In the genomic region with DNA sequence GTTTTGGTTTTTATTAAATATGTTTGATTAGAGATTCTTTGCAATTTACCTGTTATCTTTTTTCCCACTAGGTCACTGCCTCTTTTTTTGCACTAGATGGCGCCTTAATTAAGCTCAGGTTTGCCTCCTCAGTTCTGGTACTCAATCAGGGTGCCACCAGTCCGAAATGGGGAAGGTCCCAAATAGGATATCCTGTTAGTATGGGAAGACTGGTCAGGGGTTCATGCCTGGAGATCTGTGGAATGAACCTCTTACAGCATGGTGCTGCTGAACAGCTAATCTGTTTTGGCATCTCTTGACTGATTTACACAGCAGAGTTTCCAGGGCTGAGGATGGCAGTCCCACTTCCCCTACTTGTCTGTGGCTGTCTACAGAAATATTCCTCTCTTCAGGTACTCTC, we compare ENCODE assay signal across 8 cellular contexts. TPM values are rescaled to one million over a fixed set of nuclear protein-coding genes. Genes with fewer than 3 reads are reported as not detected.
DNase-seq lines count a peak whose midpoint lies in the region; ATAC-seq and TF ChIP-seq lines count a peak whose summit lies in the region.

No MANE protein-coding gene starts in this region.

- no peaks in the 10 kb centered on the region for H3K36me3 Mint-ChIP-seq in activated naive CD4-positive, alpha-beta T cell treated with anti-CD3 and anti-CD28 coated beads, Interleukin-2, amount 50 U/mL, for 72 hours

- no peaks in the 10 kb centered on the region for H3K9me3 Mint-ChIP-seq in activated naive CD4-positive, alpha-beta T cell treated with anti-CD3 and anti-CD28 coated beads, Interleukin-2, amount 50 U/mL, for 72 hours

- no peaks in the 10 kb centered on the region for H3K4me1 ChIP-seq in liver (ENCODE audit: control insufficient read depth in 4 of 4, insufficient read depth in 4 of 4, low read length in 3 of 4)
- H3K4me1 ChIP-seq in uterus: no peaks in the 10 kb centered on the region

- TF ChIP-seq RAD21 in liver (IDR thresholded peaks at IDR 0.05): peak; percentile 67 to 78

- DNase-seq in NCI-H1417 (lab: John Stamatoyannopoulos, UW) (peak in 2 of 3 experiments; percentile 7 to 46), NCI-H1417 treated with DMSO at 0.1 percent for 48 hours (lab: John Stamatoyannopoulos, UW) (no peak), T1000 (lab: John Stamatoyannopoulos, UW) (no peak), uterus (no peak), NCI-H1436 (lab: John Stamatoyannopoulos, UW) (no peak)
- DNase-seq in activated naive CD4-positive, alpha-beta T cell treated with anti-CD3 and anti-CD28 coated beads, Interleukin-2, amount 50 U/mL, for 72 hours (ENCODE audit: low spot score in 2 of 2): no peak

- intact Hi-C loops in uterus (cut with DNase I; ENCODE audit: low total_unique reads): no loop called here

- H3K9me3 ChIP-seq in liver (ENCODE audit: control insufficient read depth in 4 of 4, low read length in 3 of 4) (no peaks in the 10 kb centered on the region), uterus (no peaks in the 10 kb centered on the region)

- 11% methylated on average over 2 of the region's 2 CpGs for WGBS in liver

- H3K27ac ChIP-seq in liver (ENCODE audit: low read depth in 1 of 2, low read length in 2 of 2): no peak overlapping the region
- no peak overlapping the region for H3K27ac ChIP-seq in uterus

- H3K27me3 ChIP-seq in liver (ENCODE audit: control insufficient read depth in 4 of 4, insufficient read depth in 4 of 4, low read length in 3 of 4) (peaks cover 0 to 9% (median 0%) of the 10 kb centered on the region in 4 donors), uterus (peaks cover 0 to 7% of the 10 kb centered on the region in 2 donors)

- TF ChIP-seq CTCF in liver (IDR thresholded peaks at IDR 0.05; ENCODE audit: low read depth, low read length, missing input control): peak; percentile 50
- TF ChIP-seq CTCF in uterus (IDR thresholded peaks at IDR 0.05): peak in 2 of 4 experiments; percentile 35 to 36

- no peak overlapping the region for H3K9ac ChIP-seq in liver (ENCODE audit: low read depth in 1 of 2, low read length in 2 of 2)

- peak; percentile 54 for ATAC-seq in HG02870 (IDR thresholded peaks at IDR 0.05; ENCODE audit: unreplicated experiment)
- ATAC-seq in activated naive CD4-positive, alpha-beta T cell treated with anti-CD3 and anti-CD28 coated beads, Interleukin-2, amount 50 U/mL, for 72 hours: peak; percentile 23 to 53

- H3K36me3 ChIP-seq in liver (ENCODE audit: control insufficient read depth in 4 of 4, insufficient read depth in 3 of 4, low read depth in 1 of 4, low read length in 3 of 4): no peaks in the 10 kb centered on the region
- H3K36me3 ChIP-seq in uterus: no peaks in the 10 kb centered on the region

- H3K4me3 ChIP-seq in liver (ENCODE audit: low read depth in 1 of 3, low read length in 3 of 3) (no peak overlapping the region), uterus (no peak overlapping the region)

- H3K27ac Mint-ChIP-seq in activated naive CD4-positive, alpha-beta T cell treated with anti-CD3 and anti-CD28 coated beads, Interleukin-2, amount 50 U/mL, for 72 hours: peak overlapping the region in 1 of 2 donors; percentile 69

- no peak for TF ChIP-seq POLR2A in uterus (IDR thresholded peaks at IDR 0.05)

TF ChIP-seq in liver, 16 proteins besides CTCF, POLR2A, EP300 and RAD21:
- no peak for TF ChIP-seq ZBTB33 (IDR thresholded peaks at IDR 0.05)
- TF ChIP-seq FOXA2 (IDR thresholded peaks at IDR 0.05): no peak
- no peak for TF ChIP-seq JUND (IDR thresholded peaks at IDR 0.05)
- TF ChIP-seq ATF3 (IDR thresholded peaks at IDR 0.05): no peak
- no peak for TF ChIP-seq YY1 (IDR thresholded peaks at IDR 0.05)
- TF ChIP-seq TAF1 (conservative IDR thresholded peaks at IDR 0.05): no peak
- TF ChIP-seq RXRA (IDR thresholded peaks at IDR 0.05): no peak
- no peak for TF ChIP-seq HNF4G (IDR thresholded peaks at IDR 0.05)
- TF ChIP-seq, protein P1, sequence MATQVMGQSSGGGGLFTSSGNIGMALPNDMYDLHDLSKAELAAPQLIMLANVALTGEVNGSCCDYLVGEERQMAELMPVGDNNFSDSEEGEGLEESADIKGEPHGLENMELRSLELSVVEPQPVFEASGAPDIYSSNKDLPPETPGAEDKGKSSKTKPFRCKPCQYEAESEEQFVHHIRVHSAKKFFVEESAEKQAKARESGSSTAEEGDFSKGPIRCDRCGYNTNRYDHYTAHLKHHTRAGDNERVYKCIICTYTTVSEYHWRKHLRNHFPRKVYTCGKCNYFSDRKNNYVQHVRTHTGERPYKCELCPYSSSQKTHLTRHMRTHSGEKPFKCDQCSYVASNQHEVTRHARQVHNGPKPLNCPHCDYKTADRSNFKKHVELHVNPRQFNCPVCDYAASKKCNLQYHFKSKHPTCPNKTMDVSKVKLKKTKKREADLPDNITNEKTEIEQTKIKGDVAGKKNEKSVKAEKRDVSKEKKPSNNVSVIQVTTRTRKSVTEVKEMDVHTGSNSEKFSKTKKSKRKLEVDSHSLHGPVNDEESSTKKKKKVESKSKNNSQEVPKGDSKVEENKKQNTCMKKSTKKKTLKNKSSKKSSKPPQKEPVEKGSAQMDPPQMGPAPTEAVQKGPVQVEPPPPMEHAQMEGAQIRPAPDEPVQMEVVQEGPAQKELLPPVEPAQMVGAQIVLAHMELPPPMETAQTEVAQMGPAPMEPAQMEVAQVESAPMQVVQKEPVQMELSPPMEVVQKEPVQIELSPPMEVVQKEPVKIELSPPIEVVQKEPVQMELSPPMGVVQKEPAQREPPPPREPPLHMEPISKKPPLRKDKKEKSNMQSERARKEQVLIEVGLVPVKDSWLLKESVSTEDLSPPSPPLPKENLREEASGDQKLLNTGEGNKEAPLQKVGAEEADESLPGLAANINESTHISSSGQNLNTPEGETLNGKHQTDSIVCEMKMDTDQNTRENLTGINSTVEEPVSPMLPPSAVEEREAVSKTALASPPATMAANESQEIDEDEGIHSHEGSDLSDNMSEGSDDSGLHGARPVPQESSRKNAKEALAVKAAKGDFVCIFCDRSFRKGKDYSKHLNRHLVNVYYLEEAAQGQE (IDR thresholded peaks at IDR 0.05): no peak
- no peak for TF ChIP-seq FOXA1 (IDR thresholded peaks at IDR 0.05)
- no peak for TF ChIP-seq GABPA (IDR thresholded peaks at IDR 0.05 in 1 of 2, conservative IDR thresholded peaks at IDR 0.05 in 1 of 2)
- TF ChIP-seq SP1 (IDR thresholded peaks at IDR 0.05): no peak
- no peak for TF ChIP-seq EGR1 (IDR thresholded peaks at IDR 0.05; ENCODE audit: low read depth in 2 of 2)
- no peak for TF ChIP-seq NR2F2 (IDR thresholded peaks at IDR 0.05)
- TF ChIP-seq, protein P2, sequence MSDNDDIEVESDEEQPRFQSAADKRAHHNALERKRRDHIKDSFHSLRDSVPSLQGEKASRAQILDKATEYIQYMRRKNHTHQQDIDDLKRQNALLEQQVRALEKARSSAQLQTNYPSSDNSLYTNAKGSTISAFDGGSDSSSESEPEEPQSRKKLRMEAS (IDR thresholded peaks at IDR 0.05): no peak
- no peak for TF ChIP-seq HNF4A (conservative IDR thresholded peaks at IDR 0.05)

RNA-seq across cellular contexts. Expression of gene VSIG1, which starts 24.2 kb away (rescaled TPM):
- 1 to 10 TPM in 1 of 2 donors, under 1 TPM in 1; 0.18 to 4.4 TPM for total RNA-seq in activated naive CD4-positive, alpha-beta T cell treated with anti-CD3 and anti-CD28 coated beads, Interleukin-2, amount 50 U/mL, for 72 hours
- not detected for total RNA-seq in liver
- not detected for polyA plus RNA-seq in liver
- under 1 TPM in 2 of 4 donors, not detected in 2; 0.37 to 0.48 TPM for total RNA-seq in uterus

RNA-seq across cellular contexts. Expression of gene TEX13B, which starts 38.5 kb away (rescaled TPM):
- not detected for total RNA-seq in activated naive CD4-positive, alpha-beta T cell treated with anti-CD3 and anti-CD28 coated beads, Interleukin-2, amount 50 U/mL, for 72 hours
- not detected for total RNA-seq in liver
- polyA plus RNA-seq in liver: not detected
- not detected for total RNA-seq in uterus

Comparison
In these comparisons a context has a peak if more than half of its experiments do, and no peak if none do; other contexts are left out.
1. DNase-seq: peak in NCI-H1417 (2 of 3); none in NCI-H1417 treated with DMSO at 0.1 percent for 48 hours (single experiment), activated naive CD4-positive, alpha-beta T cell treated with anti-CD3 and anti-CD28 coated beads, Interleukin-2, amount 50 U/mL, for 72 hours (0 of 2), T1000 (single experiment), uterus (0 of 2) and NCI-H1436 (single experiment).